8 cellular contexts compared by ENCODE assay signal in genomic region chr16:57283956-57284205, GRCh38. TPM values are rescaled to one million over a fixed set of nuclear protein-coding genes. Genes with fewer than 3 reads are reported as not detected.
DNase-seq lines count a peak whose midpoint lies in the region; ATAC-seq and TF ChIP-seq lines count a peak whose summit lies in the region.

No MANE protein-coding gene starts in this region.

- no peaks in the 10 kb centered on the region for H3K9me3 ChIP-seq in endodermal cell (ENCODE audit: control insufficient read depth, low read length)

- peak overlapping the region; percentile 80 for H3K4me3 ChIP-seq in endodermal cell (ENCODE audit: low read length)

- intact Hi-C loops in activated naive CD4-positive, alpha-beta T cell treated with anti-CD3 and anti-CD28 coated beads for 36 hours (cut with micrococcal nuclease): loop anchor here (1.0 to 2.0 kb wide), 3 partner anchors 16 to 97 kb away; partner anchors contain the start of genes ARL2BP, PSME3IP1 and RSPRY1

- in situ Hi-C loops in KBM-7 (cut with MboI; ENCODE audit: low pct_unique_long_range_greater_than_20kb, low sequenced_read_pairs): no loop called here

- peaks cover 25% of the 10 kb centered on the region for H3K4me1 Mint-ChIP-seq in activated naive CD4-positive, alpha-beta T cell treated with anti-CD3 and anti-CD28 coated beads for 36 hours (ENCODE audit: low read depth)
- peaks cover 12% of the 10 kb centered on the region for H3K4me1 Mint-ChIP-seq in endodermal cell
- peaks cover 16 to 48% (median 34%) of the 10 kb centered on the region in 4 donors for H3K4me1 Mint-ChIP-seq in naive thymus-derived CD8-positive, alpha-beta T cell

- CTCF ChIA-PET in activated naive CD4-positive, alpha-beta T cell treated with anti-CD3 and anti-CD28 coated beads for 36 hours (lab: Charles Lee): no interaction called here

- no peaks in the 10 kb centered on the region for H3K36me3 ChIP-seq in endodermal cell (ENCODE audit: control insufficient read depth, insufficient read depth, low read length)

- WGBS in endodermal cell (ENCODE audit: insufficient coverage in 1 of 2, insufficient read length in 1 of 2), 2 experiments: 23 to 29% methylated on average over 8 to 14 of the region's 14 CpGs

- no peaks in the 10 kb centered on the region for H3K9me3 Mint-ChIP-seq in activated naive CD4-positive, alpha-beta T cell treated with anti-CD3 and anti-CD28 coated beads for 36 hours
- no peaks in the 10 kb centered on the region for H3K9me3 Mint-ChIP-seq in endodermal cell
- no peaks in the 10 kb centered on the region for H3K9me3 Mint-ChIP-seq in naive thymus-derived CD8-positive, alpha-beta T cell

- H3K4me1 ChIP-seq in endodermal cell (ENCODE audit: control insufficient read depth, insufficient read depth, low read length): no peaks in the 10 kb centered on the region

- no peaks in the 10 kb centered on the region for H3K36me3 Mint-ChIP-seq in activated naive CD4-positive, alpha-beta T cell treated with anti-CD3 and anti-CD28 coated beads for 36 hours (ENCODE audit: low read depth)
- no peaks in the 10 kb centered on the region for H3K36me3 Mint-ChIP-seq in endodermal cell (ENCODE audit: low read depth)
- no peaks in the 10 kb centered on the region for H3K36me3 Mint-ChIP-seq in naive thymus-derived CD8-positive, alpha-beta T cell

- no peak overlapping the region for H3K27ac Mint-ChIP-seq in activated naive CD4-positive, alpha-beta T cell treated with anti-CD3 and anti-CD28 coated beads for 36 hours
- no peak overlapping the region for H3K27ac Mint-ChIP-seq in endodermal cell
- peak overlapping the region in 5 of 10 donors; percentile 35 to 92 (median 53) for H3K27ac Mint-ChIP-seq in naive thymus-derived CD8-positive, alpha-beta T cell

- DNase-seq in activated naive CD4-positive, alpha-beta T cell treated with anti-CD3 and anti-CD28 coated beads for 36 hours: no peak
- DNase-seq in activated naive CD4-positive, alpha-beta T cell treated with Interleukin-2 at 50 U/mL for 16 hours: no peak
- DNase-seq in endodermal cell: no peak
- no peak for DNase-seq in naive thymus-derived CD8-positive, alpha-beta T cell
- DNase-seq in ureter (ENCODE audit: low spot score): peak; percentile 41
- DNase-seq in KBM-7: no peak
- DNase-seq in mesenteric fat pad (ENCODE audit: low spot score): no peak

- no peak overlapping the region for H3K27ac ChIP-seq in endodermal cell (ENCODE audit: low read depth, low read length)

- POLR2A ChIA-PET in naive thymus-derived CD8-positive, alpha-beta T cell (lab: Charles Lee): interaction anchor here (1.0 to 7.3 kb wide), 2 partner anchors 14 to 15 kb away, joined by 3 to 55 read pairs; no protein-coding TSS in a partner anchor

- no peaks in the 10 kb centered on the region for H3K27me3 Mint-ChIP-seq in activated naive CD4-positive, alpha-beta T cell treated with anti-CD3 and anti-CD28 coated beads for 36 hours (ENCODE audit: low read depth)
- peaks cover 45% of the 10 kb centered on the region for H3K27me3 Mint-ChIP-seq in endodermal cell (ENCODE audit: insufficient read depth)
- peaks cover 0 to 12% (median 0%) of the 10 kb centered on the region in 5 donors for H3K27me3 Mint-ChIP-seq in naive thymus-derived CD8-positive, alpha-beta T cell

- TF ChIP-seq CTCF in endodermal cell (conservative IDR thresholded peaks at IDR 0.05): no peak

- peaks cover 19% of the 10 kb centered on the region for H3K27me3 ChIP-seq in endodermal cell (ENCODE audit: control insufficient read depth, insufficient read depth, low read length, poor library complexity, severe bottlenecking)

- peak overlapping the region; percentile 75 for H3K4me3 Mint-ChIP-seq in activated naive CD4-positive, alpha-beta T cell treated with anti-CD3 and anti-CD28 coated beads for 36 hours
- H3K4me3 Mint-ChIP-seq in endodermal cell: peak overlapping the region; percentile 66
- H3K4me3 Mint-ChIP-seq in naive thymus-derived CD8-positive, alpha-beta T cell: peak overlapping the region; percentile 74 to 92 (median 82)

- peak overlapping the region; percentile 55 for H3K9ac ChIP-seq in endodermal cell (ENCODE audit: extremely low read depth, low read length, poor library complexity, severe bottlenecking)

- ATAC-seq in naive thymus-derived CD8-positive, alpha-beta T cell: no peak
- ATAC-seq in HG02840 (IDR thresholded peaks at IDR 0.05; ENCODE audit: low FRiP score, unreplicated experiment): no peak

RNA-seq across cellular contexts. Expression of gene PLLP, which starts 0.6 kb away (rescaled TPM):
- under 1 TPM; 0.25 to 0.41 TPM for total RNA-seq in activated naive CD4-positive, alpha-beta T cell treated with anti-CD3 and anti-CD28 coated beads for 36 hours
- total RNA-seq in endodermal cell (1 to 10 TPM; 5.9 to 9.1 TPM), ureter (34.3 TPM), mesenteric fat pad (1.8 TPM)
- 2.1 TPM for polyA plus RNA-seq in endodermal cell (2013, experiment 1 of 2)
- polyA plus RNA-seq in endodermal cell (2013, experiment 2 of 2): 2.4 TPM
- 1 to 10 TPM; 3.5 to 4.2 TPM for total RNA-seq in naive thymus-derived CD8-positive, alpha-beta T cell
- 1 to 10 TPM; 4.9 to 8.8 (median 6.3) TPM for polyA plus RNA-seq in naive thymus-derived CD8-positive, alpha-beta T cell

RNA-seq across cellular contexts. Expression of gene ARL2BP, which starts 38.8 kb away (rescaled TPM):
- total RNA-seq in activated naive CD4-positive, alpha-beta T cell treated with anti-CD3 and anti-CD28 coated beads for 36 hours: 10 to 100 TPM; 11.0 to 11.2 TPM
- 10 to 100 TPM; 22.6 to 31.3 TPM for total RNA-seq in endodermal cell
- 60.5 TPM for polyA plus RNA-seq in endodermal cell (2013, experiment 1 of 2)
- polyA plus RNA-seq in endodermal cell (2013, experiment 2 of 2): 63.1 TPM
- 10 to 100 TPM; 58.0 to 61.3 TPM for total RNA-seq in naive thymus-derived CD8-positive, alpha-beta T cell
- 100 to 1,000 TPM; 148 to 154 (median 153) TPM for polyA plus RNA-seq in naive thymus-derived CD8-positive, alpha-beta T cell
- total RNA-seq in ureter: 43.3 TPM
- total RNA-seq in mesenteric fat pad: 52.0 TPM
